ENCODE assay signal across 9 cellular contexts in genomic region chr19:14474827-14475226, GRCh38. TPM values are rescaled to one million over a fixed set of nuclear protein-coding genes. Genes with fewer than 3 reads are reported as not detected.
DNase-seq lines count a peak whose midpoint lies in the region; ATAC-seq, FAIRE-seq and TF ChIP-seq lines count a peak whose summit lies in the region.
"Had no signal": no experiment of that assay in that cellular context is flagged by ENCODE, and none has a peak within 500 bp of the region (broad histone marks: within the 10 kb centered on the region; RNA-seq: fewer than 3 reads in every experiment).

No MANE protein-coding gene starts in this region.

- 51% methylated on average over 9 of the region's 12 CpGs for WGBS in K562 (ENCODE audit: insufficient coverage, low coverage, missing lambda C conversion rate)

- DNase-seq in BJ (ENCODE audit: low read depth) = no peak
- DNase-seq in HK-2 (ENCODE audit: unreplicated experiment) = peak; percentile 32
- peak in 1 of 4 experiments; percentile 5 for DNase-seq in K562 (ENCODE audit: extremely low read depth in 1 of 4, low spot score in 3 of 4)
- peak in 1 of 3 donors; percentile 50 for DNase-seq in mucosa of descending colon
- no peak for DNase-seq in colonic mucosa
- DNase-seq in NCI-H524 treated with DMSO at 0.1 percent for 48 hours (lab: John Stamatoyannopoulos, UW) = no peak
- no peak for DNase-seq in activated CD4-positive, alpha-beta T cell treated with anti-CD3 and anti-CD28 coated beads, Interleukin-2, amount 50 U/mL, for 1 hour
- DNase-seq: central memory CD4-positive, alpha-beta T cell had no signal

- H3K9ac ChIP-seq in K562 (ENCODE audit: insufficient read depth in 1 of 2, low read depth in 2 of 2, low read length in 2 of 2) = peak overlapping the region; percentile 3 to 87; a peak in 3 of 4 replicates
- H3K9ac ChIP-seq in colonic mucosa (ENCODE audit: low read depth in 2 of 2, low read length in 2 of 2) = no peak overlapping the region

- H3K36me3 ChIP-seq in BJ (ENCODE audit: control insufficient read depth, insufficient read depth, low read length) = peaks cover 29% of the 10 kb centered on the region
- H3K36me3 ChIP-seq in K562 (ENCODE audit: control insufficient read depth, insufficient read depth, low read length) = peaks cover 31% of the 10 kb centered on the region; the same call in 2 of the 3 replicates
- H3K36me3 ChIP-seq in mucosa of descending colon (ENCODE audit: low read depth) = no peaks in the 10 kb centered on the region
- H3K36me3 ChIP-seq in colonic mucosa = peaks cover 6% of the 10 kb centered on the region

- in situ Hi-C loops in K562 (cut with MboI) = loop anchor here (5.0 kb wide), 1 partner anchor 278 kb away; no protein-coding TSS in a partner anchor

- no peaks in the 10 kb centered on the region for H3K79me2 ChIP-seq in K562 (ENCODE audit: control insufficient read depth, insufficient read depth, low read length)

- H3K27ac ChIP-seq in K562 (ENCODE audit: extremely low read depth, low read depth, low read length) = no peak overlapping the region
- H3K27ac ChIP-seq in colonic mucosa = no peak overlapping the region

- intact Hi-C loops in K562 (cut with micrococcal nuclease) (no loop called here), mucosa of descending colon (cut with DNase I, micrococcal nuclease) (no loop called here), colonic mucosa (cut with DNase I) (loop anchor here (10.0 kb wide), 1 partner anchor 330 kb away; no protein-coding TSS in a partner anchor)

- H3K9me1 ChIP-seq in K562 (ENCODE audit: control insufficient read depth, insufficient read depth, low read length) = no peaks in the 10 kb centered on the region

- CTCF ChIA-PET in BJ (lab: Yijun Ruan, JAX) (interaction anchor here (0.7 to 1.2 kb wide), 4 partner anchors 9 to 46 kb away, joined by 3 to 4 read pairs (median 4); no protein-coding TSS in a partner anchor), K562 (lab: Yijun Ruan, JAX; ENCODE audit: low intra/inter-chr PET ratio) (no interaction called here)

- BruUV-seq in K562 (replicated peaks; lab: Mats Ljungman, UMichigan) = no TSS peak

- TF ChIP-seq EP300 in K562 (IDR thresholded peaks at IDR 0.05; ENCODE audit: low read length) = no peak

- no peaks in the 10 kb centered on the region for H3K9me3 ChIP-seq in K562 (replicated peaks; ENCODE audit: control insufficient read depth, insufficient read depth, low read depth, low read length)
- H3K9me3 ChIP-seq in mucosa of descending colon = no peaks in the 10 kb centered on the region
- no peaks in the 10 kb centered on the region for H3K9me3 ChIP-seq in colonic mucosa

- TF ChIP-seq POLR2A in K562 (conservative IDR thresholded peaks at IDR 0.05) = no peak

- no peaks in the 10 kb centered on the region; the same call in 1 of the 2 replicates for H3K27me3 ChIP-seq in BJ (ENCODE audit: control insufficient read depth, insufficient read depth, low read length)
- H3K27me3 ChIP-seq in K562 (ENCODE audit: control insufficient read depth in 2 of 2, insufficient read depth in 2 of 2, low read length in 2 of 2) = no peaks in the 10 kb centered on the region
- H3K27me3 ChIP-seq in colonic mucosa = peaks cover 27% of the 10 kb centered on the region

- TF ChIP-seq CTCF in BJ (IDR thresholded peaks at IDR 0.05; ENCODE audit: insufficient read depth, low read depth, low read length) (no peak), K562 (IDR thresholded peaks at IDR 0.05 in 2 of 3, conservative IDR thresholded peaks at IDR 0.05 in 1 of 3; ENCODE audit: insufficient read depth in 2 of 3, low read depth in 1 of 3, low read length in 3 of 3) (no peak; a peak in 1 of 6 replicates), mucosa of descending colon (IDR thresholded peaks at IDR 0.05) (no peak), colonic mucosa (IDR thresholded peaks at IDR 0.05) (no peak)

- no peaks in the 10 kb centered on the region for H4K20me1 ChIP-seq in K562 (replicated peaks; ENCODE audit: control insufficient read depth, insufficient read depth, low read length)

- TF ChIP-seq RAD21 in K562 (CRISPR knock-in tag; conservative IDR thresholded peaks at IDR 0.05 in 1 of 2, IDR thresholded peaks at IDR 0.05 in 1 of 2) = no peak

- peak overlapping the region; percentile 67 for H3K4me2 ChIP-seq in K562 (ENCODE audit: insufficient read depth, low read length)

- ATAC-seq in K562 (peak; percentile 9), mucosa of descending colon (peak; percentile 2), GM19463 (IDR thresholded peaks at IDR 0.05; ENCODE audit: unreplicated experiment) (no peak)

- peak overlapping the region; percentile 78 for H2AFZ ChIP-seq in K562 (ENCODE audit: low read depth, low read length)

- peak; percentile 11 for FAIRE-seq in K562 (lab: Jason Lieb, UNC)

- peaks cover 12 to 76% of the 10 kb centered on the region in 2 experiments for H3K4me1 ChIP-seq in K562 (replicated peaks in 1 of 2; ENCODE audit: control insufficient read depth in 2 of 2, insufficient read depth in 2 of 2, low read length in 2 of 2)
- H3K4me1 ChIP-seq in mucosa of descending colon (ENCODE audit: low read depth) = peaks cover 34% of the 10 kb centered on the region
- H3K4me1 ChIP-seq in colonic mucosa = peaks cover 9% of the 10 kb centered on the region

- POLR2A ChIA-PET in BJ (lab: Charles Lee) = interaction anchor here (0.7 kb wide), 1 partner anchor 7 kb away, joined by 8 read pairs; no protein-coding TSS in a partner anchor
- POLR2A ChIA-PET in K562 (lab: Yijun Ruan, JAX) = no interaction called here

- H3K4me3 ChIP-seq in BJ (ENCODE audit: low read depth, low read length) = peak overlapping the region; percentile 35
- peak overlapping the region; percentile 26; the same call in 1 of the 2 replicates for H3K4me3 ChIP-seq in K562
- no peak overlapping the region for H3K4me3 ChIP-seq in mucosa of descending colon
- H3K4me3 ChIP-seq in colonic mucosa = no peak overlapping the region

RNA-seq across cellular contexts. Expression of gene PTGER1, which starts 0.3 kb away (rescaled TPM):
- 0.63 and 1.0 TPM in 2 replicates for polyA plus RNA-seq in BJ (2011; rRNA removed)
- polyA minus RNA-seq in BJ (2011; rRNA and poly(A)+ RNA removed) = 0.38 and 0.41 TPM in 2 replicates
- not detected in 2 replicates for total RNA-seq in K562 (2011; cell fraction: chromatin; rRNA removed; ENCODE audit: low replicate concordance)
- 1.1 and 1.3 TPM in 2 replicates for total RNA-seq in K562 (2011; cell fraction: nucleolus; rRNA removed)
- 0.51 TPM in 1 of 2 replicates, not detected in the other for total RNA-seq in K562 (2011; cell fraction: nucleoplasm; rRNA removed)
- 0.27 and 0.29 TPM in 2 replicates for total RNA-seq in K562 (2014; rRNA removed)
- total RNA-seq in K562 (2014; rRNA removed; fragmentation: Illumina TruSeq; extraction: Trizol) = not detected in 2 replicates
- not detected in 2 replicates for total RNA-seq in K562 (2015; rRNA removed; fragmentation: Illumina TruSeq; extraction: Trizol)
- total RNA-seq in K562 (2021) = 0.29 and 0.35 TPM in 2 replicates
- 0.06 TPM in 1 of 2 replicates, not detected in the other for polyA plus RNA-seq in K562 (2011; rRNA removed)
- polyA plus RNA-seq in K562 (2011; cell fraction: cytosol; rRNA removed) = 0.10 and 0.88 TPM in 2 replicates
- 0.13 and 0.34 TPM in 2 replicates for polyA plus RNA-seq in K562 (2011; cell fraction: nucleus; rRNA removed)
- 0.16 and 0.65 TPM in 2 replicates for polyA plus RNA-seq in K562 (2012)
- not detected in 2 replicates for polyA plus RNA-seq in K562 (2014; fragmentation: Illumina TruSeq; extraction: Trizol)
- polyA plus RNA-seq in K562 (2014; fragmentation: Nextera tagmentation; extraction: Ambion mirVana) = not detected
- 0.34 and 0.36 TPM in 2 replicates for polyA plus RNA-seq in K562 (2014; rRNA removed)
- polyA minus RNA-seq in K562 (2011; rRNA and poly(A)+ RNA removed) = not detected in 2 replicates
- polyA minus RNA-seq in K562 (2011; cell fraction: cytosol; rRNA and poly(A)+ RNA removed) = not detected in 2 replicates
- 0.40 TPM in 1 of 2 replicates, not detected in the other for polyA minus RNA-seq in K562 (2011; cell fraction: nucleus; rRNA and poly(A)+ RNA removed)
- total RNA-seq in mucosa of descending colon = 1 to 10 TPM in 1 of 3 donors, under 1 TPM in 2; 0.41 to 1.2 (median 0.63) TPM
- total RNA-seq in colonic mucosa = under 1 TPM; 0.35 to 0.72 TPM

RNA-seq across cellular contexts. Expression of gene GIPC1, which starts 21.1 kb away (rescaled TPM):
- polyA plus RNA-seq in BJ (2011; rRNA removed) (92.3 and 119 TPM in 2 replicates), K562 (2011; rRNA removed) (24.8 and 26.6 TPM in 2 replicates), K562 (2014; fragmentation: Illumina TruSeq; extraction: Trizol) (13.6 and 35.1 TPM in 2 replicates), K562 (2014; fragmentation: Nextera tagmentation; extraction: Ambion mirVana) (1 to 10 TPM in 1 of 2 experiments, under 1 TPM in 1; 0.49 to 1.1 TPM), K562 (2014; rRNA removed) (50.8 and 52.2 TPM in 2 replicates)
- 43.2 and 57.9 TPM in 2 replicates for polyA minus RNA-seq in BJ (2011; rRNA and poly(A)+ RNA removed)
- total RNA-seq in K562 (2011; cell fraction: chromatin; rRNA removed; ENCODE audit: low replicate concordance) = 18.6 and 50.3 TPM in 2 replicates
- total RNA-seq in K562 (2011; cell fraction: nucleolus; rRNA removed) = 32.9 and 38.4 TPM in 2 replicates
- total RNA-seq in K562 (2011; cell fraction: nucleoplasm; rRNA removed) = 26.4 and 30.8 TPM in 2 replicates
- total RNA-seq in K562 (2014; rRNA removed) (54.7 and 71.2 TPM in 2 replicates), K562 (2014; rRNA removed; fragmentation: Illumina TruSeq; extraction: Trizol) (7.8 and 12.0 TPM in 2 replicates), K562 (2015; rRNA removed; fragmentation: Illumina TruSeq; extraction: Trizol) (39.7 and 46.3 TPM in 2 replicates), K562 (2021) (49.7 and 51.7 TPM in 2 replicates), mucosa of descending colon (100 to 1,000 TPM; 199 to 374 (median 300) TPM), colonic mucosa (100 to 1,000 TPM; 281 to 404 TPM)
- polyA plus RNA-seq in K562 (2011; cell fraction: cytosol; rRNA removed) = 25.0 and 75.6 TPM in 2 replicates
- polyA plus RNA-seq in K562 (2011; cell fraction: nucleus; rRNA removed) = 15.3 and 27.8 TPM in 2 replicates
- 37.9 and 39.8 TPM in 2 replicates for polyA plus RNA-seq in K562 (2012)
- polyA minus RNA-seq in K562 (2011; rRNA and poly(A)+ RNA removed) = 6.3 and 11.7 TPM in 2 replicates
- polyA minus RNA-seq in K562 (2011; cell fraction: cytosol; rRNA and poly(A)+ RNA removed) = 32.3 and 41.7 TPM in 2 replicates
- 8.9 and 9.0 TPM in 2 replicates for polyA minus RNA-seq in K562 (2011; cell fraction: nucleus; rRNA and poly(A)+ RNA removed)

RNA-seq across cellular contexts. Expression of gene PKN1, which starts 41.7 kb away (rescaled TPM):
- polyA plus RNA-seq in BJ (2011; rRNA removed) = 73.5 and 117 TPM in 2 replicates
- polyA minus RNA-seq in BJ (2011; rRNA and poly(A)+ RNA removed) = 102 and 151 TPM in 2 replicates
- 22.5 and 89.0 TPM in 2 replicates for total RNA-seq in K562 (2011; cell fraction: chromatin; rRNA removed; ENCODE audit: low replicate concordance)
- total RNA-seq in K562 (2011; cell fraction: nucleolus; rRNA removed) = 76.9 and 79.6 TPM in 2 replicates
- total RNA-seq in K562 (2011; cell fraction: nucleoplasm; rRNA removed) = 33.7 and 45.6 TPM in 2 replicates
- 108 and 133 TPM in 2 replicates for total RNA-seq in K562 (2014; rRNA removed)
- 25.8 and 37.3 TPM in 2 replicates for total RNA-seq in K562 (2014; rRNA removed; fragmentation: Illumina TruSeq; extraction: Trizol)
- total RNA-seq in K562 (2015; rRNA removed; fragmentation: Illumina TruSeq; extraction: Trizol) = 75.0 and 80.6 TPM in 2 replicates
- 222 and 228 TPM in 2 replicates for total RNA-seq in K562 (2021)
- polyA plus RNA-seq in K562 (2011; rRNA removed) = 52.1 and 63.7 TPM in 2 replicates
- polyA plus RNA-seq in K562 (2011; cell fraction: cytosol; rRNA removed) = 66.1 and 116 TPM in 2 replicates
- polyA plus RNA-seq in K562 (2011; cell fraction: nucleus; rRNA removed) = 105 and 144 TPM in 2 replicates
- polyA plus RNA-seq in K562 (2012) = 160 and 186 TPM in 2 replicates
- 77.5 and 97.5 TPM in 2 replicates for polyA plus RNA-seq in K562 (2014; fragmentation: Illumina TruSeq; extraction: Trizol)
- polyA plus RNA-seq in K562 (2014; fragmentation: Nextera tagmentation; extraction: Ambion mirVana) = under 1 TPM; 0.30 to 0.57 TPM
- polyA plus RNA-seq in K562 (2014; rRNA removed) = 97.3 and 108 TPM in 2 replicates
- 37.3 and 59.9 TPM in 2 replicates for polyA minus RNA-seq in K562 (2011; rRNA and poly(A)+ RNA removed)
- polyA minus RNA-seq in K562 (2011; cell fraction: cytosol; rRNA and poly(A)+ RNA removed) = 93.0 and 105 TPM in 2 replicates
- polyA minus RNA-seq in K562 (2011; cell fraction: nucleus; rRNA and poly(A)+ RNA removed) = 25.6 and 39.1 TPM in 2 replicates
- 100 to 1,000 TPM in 1 of 3 donors, 10 to 100 TPM in 2; 30.1 to 117 (median 42.0) TPM for total RNA-seq in mucosa of descending colon
- 10 to 100 TPM; 35.9 to 37.5 TPM for total RNA-seq in colonic mucosa

RNA-seq across cellular contexts. Expression of gene DNAJB1, which starts 43.4 kb away (rescaled TPM):
- 114 and 133 TPM in 2 replicates for polyA plus RNA-seq in BJ (2011; rRNA removed)
- polyA minus RNA-seq in BJ (2011; rRNA and poly(A)+ RNA removed) = 46.5 and 52.6 TPM in 2 replicates
- 66.1 and 87.4 TPM in 2 replicates for total RNA-seq in K562 (2011; cell fraction: chromatin; rRNA removed; ENCODE audit: low replicate concordance)
- 67.0 and 68.3 TPM in 2 replicates for total RNA-seq in K562 (2011; cell fraction: nucleolus; rRNA removed)
- total RNA-seq in K562 (2011; cell fraction: nucleoplasm; rRNA removed) = 68.0 and 69.1 TPM in 2 replicates
- total RNA-seq in K562 (2014; rRNA removed) = 62.1 and 71.5 TPM in 2 replicates
- total RNA-seq in K562 (2014; rRNA removed; fragmentation: Illumina TruSeq; extraction: Trizol) = 51.2 and 60.9 TPM in 2 replicates
- 85.3 and 86.5 TPM in 2 replicates for total RNA-seq in K562 (2015; rRNA removed; fragmentation: Illumina TruSeq; extraction: Trizol)
- 94.8 and 99.9 TPM in 2 replicates for total RNA-seq in K562 (2021)
- polyA plus RNA-seq in K562 (2011; rRNA removed) = 83.5 and 113 TPM in 2 replicates
- 101 TPM in 2 replicates for polyA plus RNA-seq in K562 (2011; cell fraction: cytosol; rRNA removed)
- 78.2 and 79.0 TPM in 2 replicates for polyA plus RNA-seq in K562 (2011; cell fraction: nucleus; rRNA removed)
- 69.4 and 84.8 TPM in 2 replicates for polyA plus RNA-seq in K562 (2012)
- polyA plus RNA-seq in K562 (2014; fragmentation: Illumina TruSeq; extraction: Trizol) = 78.3 and 100 TPM in 2 replicates
- polyA plus RNA-seq in K562 (2014; fragmentation: Nextera tagmentation; extraction: Ambion mirVana) = 10 to 100 TPM; 13.2 to 16.2 TPM
- 61.7 and 79.2 TPM in 2 replicates for polyA plus RNA-seq in K562 (2014; rRNA removed)
- polyA minus RNA-seq in K562 (2011; rRNA and poly(A)+ RNA removed) = 71.6 and 93.9 TPM in 2 replicates
- polyA minus RNA-seq in K562 (2011; cell fraction: cytosol; rRNA and poly(A)+ RNA removed) = 31.4 and 40.9 TPM in 2 replicates
- 22.5 and 40.4 TPM in 2 replicates for polyA minus RNA-seq in K562 (2011; cell fraction: nucleus; rRNA and poly(A)+ RNA removed)
- total RNA-seq in mucosa of descending colon = 100 to 1,000 TPM; 104 to 110 (median 107) TPM
- total RNA-seq in colonic mucosa = 100 to 1,000 TPM; 127 to 148 TPM

RNA-seq across cellular contexts. Expression of gene TECR, which starts 54.6 kb away (rescaled TPM):
- polyA plus RNA-seq in BJ (2011; rRNA removed) = 63.2 and 95.9 TPM in 2 replicates
- 94.4 and 169 TPM in 2 replicates for polyA minus RNA-seq in BJ (2011; rRNA and poly(A)+ RNA removed)
- 122 and 325 TPM in 2 replicates for total RNA-seq in K562 (2011; cell fraction: chromatin; rRNA removed; ENCODE audit: low replicate concordance)
- 437 and 484 TPM in 2 replicates for total RNA-seq in K562 (2011; cell fraction: nucleolus; rRNA removed)
- 307 and 324 TPM in 2 replicates for total RNA-seq in K562 (2011; cell fraction: nucleoplasm; rRNA removed)
- 86.0 and 158 TPM in 2 replicates for total RNA-seq in K562 (2014; rRNA removed)
- total RNA-seq in K562 (2014; rRNA removed; fragmentation: Illumina TruSeq; extraction: Trizol) = 33.1 and 36.7 TPM in 2 replicates
- 81.9 and 91.6 TPM in 2 replicates for total RNA-seq in K562 (2015; rRNA removed; fragmentation: Illumina TruSeq; extraction: Trizol)
- total RNA-seq in K562 (2021) = 186 and 195 TPM in 2 replicates
- 68.0 and 169 TPM in 2 replicates for polyA plus RNA-seq in K562 (2011; rRNA removed)
- polyA plus RNA-seq in K562 (2011; cell fraction: cytosol; rRNA removed) = 224 and 335 TPM in 2 replicates
- 326 and 378 TPM in 2 replicates for polyA plus RNA-seq in K562 (2011; cell fraction: nucleus; rRNA removed)
- polyA plus RNA-seq in K562 (2012) = 229 and 297 TPM in 2 replicates
- 204 and 211 TPM in 2 replicates for polyA plus RNA-seq in K562 (2014; fragmentation: Illumina TruSeq; extraction: Trizol)
- polyA plus RNA-seq in K562 (2014; fragmentation: Nextera tagmentation; extraction: Ambion mirVana) = 10 to 100 TPM; 29.3 to 73.2 TPM
- 81.4 and 108 TPM in 2 replicates for polyA plus RNA-seq in K562 (2014; rRNA removed)
- polyA minus RNA-seq in K562 (2011; rRNA and poly(A)+ RNA removed) = 76.6 and 95.7 TPM in 2 replicates
- 188 and 209 TPM in 2 replicates for polyA minus RNA-seq in K562 (2011; cell fraction: cytosol; rRNA and poly(A)+ RNA removed)
- 66.2 and 80.1 TPM in 2 replicates for polyA minus RNA-seq in K562 (2011; cell fraction: nucleus; rRNA and poly(A)+ RNA removed)
- 100 to 1,000 TPM in 2 of 3 donors, 10 to 100 TPM in 1; 94.4 to 155 (median 141) TPM for total RNA-seq in mucosa of descending colon
- 100 to 1,000 TPM; 136 to 201 TPM for total RNA-seq in colonic mucosa

Comparison
In these comparisons a context has a peak if more than half of its experiments do, and no peak if none do; other contexts are left out.
1. H3K4me3 ChIP-seq: peak in BJ (single experiment) and K562 (single experiment); none in mucosa of descending colon (single experiment) and colonic mucosa (single experiment).
2. H3K9ac ChIP-seq: peak in K562 (2 of 2); none in colonic mucosa (0 of 2).